Comparison of ENCODE assay signal across 8 cellular contexts in the genomic region with DNA sequence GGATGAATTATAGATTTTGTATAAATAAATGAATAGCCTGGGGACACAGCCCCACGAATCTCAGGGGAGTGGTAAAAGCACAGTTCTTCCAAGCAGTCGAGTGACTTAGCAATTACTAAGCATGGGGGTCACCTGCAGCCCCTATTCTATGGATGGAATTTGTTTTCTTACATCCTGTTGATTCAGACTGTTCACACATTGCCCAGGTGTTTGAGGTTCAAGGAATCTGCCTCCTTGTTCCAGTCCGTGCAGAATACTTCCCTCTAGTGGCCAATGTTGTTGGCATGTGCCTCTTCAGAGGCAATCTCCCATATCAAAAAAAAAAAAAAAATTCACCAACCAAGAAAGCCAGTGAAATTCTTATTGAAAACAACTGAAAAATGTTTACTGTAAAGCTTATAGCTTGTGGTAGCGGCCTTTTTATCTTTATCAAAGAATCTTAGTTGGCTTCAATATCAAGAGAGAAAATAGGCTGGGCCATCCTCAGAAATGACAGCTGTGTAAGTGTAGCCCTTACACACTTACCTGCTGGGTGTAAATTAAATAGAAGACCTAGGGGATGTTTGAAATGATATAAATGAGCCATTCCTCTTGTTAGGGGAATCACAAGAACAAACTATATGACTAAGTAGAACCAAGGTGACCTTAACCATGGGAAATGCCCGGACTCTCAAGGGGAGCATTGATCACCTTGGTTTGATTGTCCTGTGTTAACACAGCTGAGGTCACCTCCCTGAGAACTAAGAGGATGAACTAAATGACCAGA. TPM values are rescaled to one million over a fixed set of nuclear protein-coding genes. Genes with fewer than 3 reads are reported as not detected.
A peak's percentile ranks its signal among the peaks of the same experiment; 100 is the strongest.
DNase-seq lines count a peak whose midpoint lies in the region; ATAC-seq, FAIRE-seq and TF ChIP-seq lines count a peak whose summit lies in the region.

No MANE protein-coding gene starts in this region.

- peak; percentile 48 for DNase-seq in activated naive CD4-positive, alpha-beta T cell treated with anti-CD3 and anti-CD28 coated beads for 36 hours
- DNase-seq in activated naive CD4-positive, alpha-beta T cell treated with Interleukin-2 at 50 U/mL for 16 hours: no peak
- DNase-seq in KBM-7: peak; percentile 67
- peak; percentile 69 for DNase-seq in RKO (ENCODE audit: low spot score)
- DNase-seq in bronchial epithelial cell (ENCODE audit: low read depth): peak; percentile 85
- peak; percentile 9 to 25 for DNase-seq in left colon
- no peak for DNase-seq in type B pancreatic cell (ENCODE audit: extremely low spot score, unreplicated experiment)
- DNase-seq in lower leg skin (ENCODE audit: low spot score in 2 of 2): no peak

- CTCF ChIA-PET in activated naive CD4-positive, alpha-beta T cell treated with anti-CD3 and anti-CD28 coated beads for 36 hours (lab: Charles Lee): interaction anchor here (0.6 to 3.5 kb wide), 37 partner anchors 11 to 1234 kb away, joined by 3 to 31 read pairs (median 4); partner anchors contain the start of gene RNLS

- no peak overlapping the region for H3K4me3 Mint-ChIP-seq in activated naive CD4-positive, alpha-beta T cell treated with anti-CD3 and anti-CD28 coated beads for 36 hours
- no peak overlapping the region for H3K4me3 Mint-ChIP-seq in type B pancreatic cell

- H3K27ac Mint-ChIP-seq in activated naive CD4-positive, alpha-beta T cell treated with anti-CD3 and anti-CD28 coated beads for 36 hours: no peak overlapping the region
- no peak overlapping the region for H3K27ac Mint-ChIP-seq in type B pancreatic cell

- H3K9me3 Mint-ChIP-seq in activated naive CD4-positive, alpha-beta T cell treated with anti-CD3 and anti-CD28 coated beads for 36 hours: no peaks in the 10 kb centered on the region
- no peaks in the 10 kb centered on the region for H3K9me3 Mint-ChIP-seq in type B pancreatic cell

- TF ChIP-seq CTCF in bronchial epithelial cell (IDR thresholded peaks at IDR 0.05; ENCODE audit: insufficient read depth, low read length, severe bottlenecking) (peak; percentile 72), type B pancreatic cell (conservative IDR thresholded peaks at IDR 0.05) (peak; percentile 77), lower leg skin (IDR thresholded peaks at IDR 0.05) (no peak)

- TF ChIP-seq POLR2A in lower leg skin (IDR thresholded peaks at IDR 0.05): no peak

- intact Hi-C loops in activated naive CD4-positive, alpha-beta T cell treated with anti-CD3 and anti-CD28 coated beads for 36 hours (cut with micrococcal nuclease): loop anchor here (1.0 to 5.0 kb wide), 3 partner anchors 122 to 245 kb away; partner anchors contain the start of gene RNLS
- intact Hi-C loops in left colon (cut with DNase I, micrococcal nuclease): no loop called here
- intact Hi-C loops in lower leg skin (cut with DNase I; ENCODE audit: low total_unique reads): no loop called here

- 35 to 44% methylated on average over 5 of the region's 5 CpGs for WGBS in lower leg skin, 2 donors

- in situ Hi-C loops in KBM-7 (cut with MboI; ENCODE audit: low pct_unique_long_range_greater_than_20kb, low sequenced_read_pairs): no loop called here

- no peak overlapping the region for H3K4me3 ChIP-seq in bronchial epithelial cell (ENCODE audit: low read depth, low read length)
- no peak overlapping the region for H3K4me3 ChIP-seq in lower leg skin (ENCODE audit: low read depth, poor library complexity, severe bottlenecking)

- no peaks in the 10 kb centered on the region for H3K27me3 ChIP-seq in bronchial epithelial cell (ENCODE audit: control insufficient read depth, insufficient read depth, low read length)

- no peaks in the 10 kb centered on the region for H3K36me3 ChIP-seq in bronchial epithelial cell (ENCODE audit: control insufficient read depth, insufficient read depth, low read length)

- ATAC-seq in left colon: peak; percentile 80

- peaks cover 13% of the 10 kb centered on the region for H3K4me1 Mint-ChIP-seq in activated naive CD4-positive, alpha-beta T cell treated with anti-CD3 and anti-CD28 coated beads for 36 hours (ENCODE audit: low read depth)
- peaks cover 6% of the 10 kb centered on the region for H3K4me1 Mint-ChIP-seq in type B pancreatic cell (ENCODE audit: unreplicated experiment)

- no peaks in the 10 kb centered on the region for H3K36me3 Mint-ChIP-seq in activated naive CD4-positive, alpha-beta T cell treated with anti-CD3 and anti-CD28 coated beads for 36 hours (ENCODE audit: low read depth)
- no peaks in the 10 kb centered on the region for H3K36me3 Mint-ChIP-seq in type B pancreatic cell

- no peaks in the 10 kb centered on the region for H3K27me3 Mint-ChIP-seq in activated naive CD4-positive, alpha-beta T cell treated with anti-CD3 and anti-CD28 coated beads for 36 hours (ENCODE audit: low read depth)
- H3K27me3 Mint-ChIP-seq in type B pancreatic cell: peaks cover 7% of the 10 kb centered on the region

- FAIRE-seq in bronchial epithelial cell (lab: Jason Lieb, UNC): no peak

RNA-seq across cellular contexts. Expression of gene LIPM, which starts 7.8 kb away (rescaled TPM):
- not detected for total RNA-seq in activated naive CD4-positive, alpha-beta T cell treated with anti-CD3 and anti-CD28 coated beads for 36 hours
- total RNA-seq in bronchial epithelial cell (not detected in 2 replicates), left colon (not detected), type B pancreatic cell (ENCODE audit: low replicate concordance) (0.38 TPM in 1 of 2 replicates, not detected in the other), lower leg skin (10 to 100 TPM; 30.4 to 56.7 (median 36.1) TPM)

RNA-seq across cellular contexts. Expression of gene ANKRD22, which starts 41.3 kb away (rescaled TPM):
- under 1 TPM in 1 of 2 experiments, not detected in 1; 0.12 TPM for total RNA-seq in activated naive CD4-positive, alpha-beta T cell treated with anti-CD3 and anti-CD28 coated beads for 36 hours
- total RNA-seq in bronchial epithelial cell (5.3 and 17.7 TPM in 2 replicates), left colon (10 to 100 TPM; 13.7 to 21.6 TPM), type B pancreatic cell (ENCODE audit: low replicate concordance) (2.9 and 8.4 TPM in 2 replicates), lower leg skin (10 to 100 TPM; 30.7 to 56.7 (median 35.4) TPM)

RNA-seq across cellular contexts. Expression of gene LIPN, which starts 50.6 kb away (rescaled TPM):
- total RNA-seq in activated naive CD4-positive, alpha-beta T cell treated with anti-CD3 and anti-CD28 coated beads for 36 hours: not detected
- total RNA-seq in bronchial epithelial cell (1.3 TPM in 1 of 2 replicates, not detected in the other), left colon (not detected), type B pancreatic cell (ENCODE audit: low replicate concordance) (0.24 and 1.5 TPM in 2 replicates), lower leg skin (10 to 100 TPM; 25.9 to 80.5 (median 39.4) TPM)

Comparison
In these comparisons a context has a peak if more than half of its experiments do, and no peak if none do; other contexts are left out.
1. DNase-seq: peak in activated naive CD4-positive, alpha-beta T cell treated with anti-CD3 and anti-CD28 coated beads for 36 hours (single experiment), KBM-7 (single experiment), RKO (single experiment), bronchial epithelial cell (single experiment) and left colon (2 of 2); none in activated naive CD4-positive, alpha-beta T cell treated with Interleukin-2 at 50 U/mL for 16 hours (single experiment), type B pancreatic cell (single experiment) and lower leg skin (0 of 2).
2. CTCF ChIP-seq: peak in bronchial epithelial cell (single experiment) and type B pancreatic cell (single experiment); none in lower leg skin (0 of 3).
3. RNA of gene LIPM, which starts 7.8 kb away (total RNA-seq): 30.4 to 56.7 TPM in lower leg skin; not detected in activated naive CD4-positive, alpha-beta T cell treated with anti-CD3 and anti-CD28 coated beads for 36 hours, not detected in bronchial epithelial cell, not detected in left colon and 0.38 TPM in type B pancreatic cell; every median in the first group is over 10 times any median in the second.
4. RNA of gene LIPN, which starts 50.6 kb away (total RNA-seq): 25.9 to 80.5 TPM in lower leg skin; 0.24 to 1.5 TPM in type B pancreatic cell, not detected in activated naive CD4-positive, alpha-beta T cell treated with anti-CD3 and anti-CD28 coated beads for 36 hours, 1.3 TPM in bronchial epithelial cell and not detected in left colon; every median in the first group is over 10 times any median in the second.